ENCODE assay signal across 9 cellular contexts in the genomic region with DNA sequence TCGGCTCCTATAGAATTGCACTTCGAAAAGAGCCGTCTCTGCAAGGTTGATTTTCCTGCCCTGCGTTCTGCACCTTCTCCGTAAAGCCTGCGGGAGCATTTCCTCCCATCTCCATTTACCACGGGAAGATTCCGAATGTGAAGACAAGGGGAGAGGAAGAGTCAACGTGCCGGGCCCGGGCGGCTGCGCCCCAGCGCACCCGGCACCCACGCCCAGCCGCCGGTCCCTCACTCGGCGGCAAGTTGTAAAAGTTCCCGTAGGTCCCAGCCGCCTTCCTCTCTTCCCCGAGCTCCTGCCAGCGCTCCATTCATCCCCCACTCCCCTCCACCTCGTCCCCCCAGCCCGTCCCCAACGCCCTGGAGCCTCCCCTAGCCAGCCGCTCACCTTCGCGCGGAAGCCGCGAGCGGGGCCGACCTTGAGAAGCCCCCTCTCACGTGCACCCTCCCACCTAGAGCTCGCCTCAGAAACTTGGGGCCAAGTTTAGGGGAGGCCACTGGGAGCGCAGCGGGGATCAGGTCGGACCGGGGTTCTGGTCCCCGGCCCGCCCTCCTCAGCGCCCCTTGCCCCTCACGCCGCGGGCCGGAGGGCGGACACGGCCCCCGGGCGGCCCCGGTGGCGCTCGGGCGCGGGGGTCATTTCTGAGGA. TPM values are rescaled to one million over a fixed set of nuclear protein-coding genes. Genes with fewer than 3 reads are reported as not detected.
DNase-seq lines count a peak whose midpoint lies in the region; ATAC-seq and TF ChIP-seq lines count a peak whose summit lies in the region.
"Had no signal": no experiment of that assay in that cellular context is flagged by ENCODE, and none has a peak within 500 bp of the region (broad histone marks: within the 10 kb centered on the region; RNA-seq: fewer than 3 reads in every experiment).

No MANE protein-coding gene starts in this region.

- H3K4me1 ChIP-seq in lung (ENCODE audit: control insufficient read depth in 2 of 2, insufficient read depth in 2 of 2, low read length in 2 of 2) = no peaks in the 10 kb centered on the region
- no peaks in the 10 kb centered on the region for H3K4me1 ChIP-seq in urinary bladder (ENCODE audit: insufficient read depth)

- H3K27ac ChIP-seq in lung (ENCODE audit: low read depth in 1 of 2, low read length in 1 of 2) = peak overlapping the region in 1 of 2 donors; percentile 82
- peak overlapping the region; percentile 68 for H3K27ac ChIP-seq in urinary bladder (ENCODE audit: low read depth)

- H3K27me3 ChIP-seq in lung (ENCODE audit: control insufficient read depth, insufficient read depth) = no peaks in the 10 kb centered on the region

- H3K4me3 ChIP-seq in lung (peak overlapping the region; percentile 52), urinary bladder (ENCODE audit: low read depth, low read length) (peak overlapping the region; percentile 67)

- peak; percentile 11 for DNase-seq in NCI-H2171 treated with DMSO at 0.1 percent for 48 hours (lab: John Stamatoyannopoulos, UW)
- DNase-seq in NCI-H2171 (lab: John Stamatoyannopoulos, UW) = no peak
- DNase-seq in lung (ENCODE audit: low spot score) = no peak
- DNase-seq in SW 1271 (lab: John Stamatoyannopoulos, UW) = no peak

- peak; percentile 6 for ATAC-seq in lung (ENCODE audit: insufficient read depth, low FRiP score)
- no peak for ATAC-seq in HG02642 (IDR thresholded peaks at IDR 0.05; ENCODE audit: poor library complexity, unreplicated experiment)
- no peak for ATAC-seq in HG03342 (IDR thresholded peaks at IDR 0.05; ENCODE audit: unreplicated experiment)

- no peak overlapping the region for H3K27ac Mint-ChIP-seq in dendritic cell treated with granulocyte-macrophage colony-stimulating factor and Interleukin-4, amounts not matched to agents 40 ng/mL and 50 ng/mL, for 4 days

- peak overlapping the region; percentile 91 for H3K4me3 Mint-ChIP-seq in dendritic cell treated with granulocyte-macrophage colony-stimulating factor and Interleukin-4, amounts not matched to agents 40 ng/mL and 50 ng/mL, for 4 days

- peaks cover 21% of the 10 kb centered on the region for H3K4me1 Mint-ChIP-seq in dendritic cell treated with granulocyte-macrophage colony-stimulating factor and Interleukin-4, amounts not matched to agents 40 ng/mL and 50 ng/mL, for 4 days (ENCODE audit: low read depth)

- peaks cover 64% of the 10 kb centered on the region for H3K27me3 Mint-ChIP-seq in dendritic cell treated with granulocyte-macrophage colony-stimulating factor and Interleukin-4, amounts not matched to agents 40 ng/mL and 50 ng/mL, for 4 days

- WGBS in lung, 2 donors = 0 to 1% methylated on average over 40 to 57 of the region's 57 CpGs
- WGBS in urinary bladder = under 1% methylated on average over 57 of the region's 57 CpGs

- H3K36me3 ChIP-seq in lung (ENCODE audit: control insufficient read depth in 2 of 2, insufficient read depth in 2 of 2, low read length in 2 of 2) (no peaks in the 10 kb centered on the region), urinary bladder (ENCODE audit: insufficient read depth) (no peaks in the 10 kb centered on the region)

- H3K36me3 Mint-ChIP-seq in dendritic cell treated with granulocyte-macrophage colony-stimulating factor and Interleukin-4, amounts not matched to agents 40 ng/mL and 50 ng/mL, for 4 days (ENCODE audit: low read depth) = no peaks in the 10 kb centered on the region

- intact Hi-C loops in dendritic cell treated with granulocyte-macrophage colony-stimulating factor and Interleukin-4, amounts not matched to agents 40 ng/mL and 50 ng/mL, for 4 days (cut with micrococcal nuclease) = no loop called here

- peaks cover 0 to 3% of the 10 kb centered on the region in 2 donors for H3K9me3 ChIP-seq in lung (ENCODE audit: control insufficient read depth in 2 of 2, insufficient read depth in 1 of 2, low read length in 1 of 2)

- no peaks in the 10 kb centered on the region for H3K9me3 Mint-ChIP-seq in dendritic cell treated with granulocyte-macrophage colony-stimulating factor and Interleukin-4, amounts not matched to agents 40 ng/mL and 50 ng/mL, for 4 days

- no peak for TF ChIP-seq CTCF in lung (IDR thresholded peaks at IDR 0.05; ENCODE audit: control extremely low read depth, extremely low read depth)

RNA-seq across cellular contexts. Expression of a gene that starts 0.4 kb away (rescaled TPM):
- total RNA-seq in lung (10 to 100 TPM; 18.1 to 23.2 TPM), urinary bladder (69.5 TPM)
- polyA plus RNA-seq in lung (1 to 10 TPM in 1 of 2 donors, under 1 TPM in 1; 0.96 to 1.3 TPM), urinary bladder (10.7 TPM)
- total RNA-seq: OCI-LY7 had no signal
